ENCODE assay signal across 3 cellular contexts in genomic region chr2:26613241-26614204, GRCh38.
A peak's percentile ranks its signal among the peaks of the same experiment; 100 is the strongest.
TF ChIP-seq lines count a peak whose summit lies in the region.

No MANE protein-coding gene starts in this region.

TF ChIP-seq in liver, 16 proteins besides CTCF, POLR2A, EP300 and RAD21:
- no peak for TF ChIP-seq ATF3 (IDR thresholded peaks at IDR 0.05)
- TF ChIP-seq HNF4A (conservative IDR thresholded peaks at IDR 0.05) = no peak
- no peak for TF ChIP-seq EGR1 (IDR thresholded peaks at IDR 0.05; ENCODE audit: low read depth in 2 of 2)
- no peak for TF ChIP-seq HNF4G (IDR thresholded peaks at IDR 0.05)
- no peak for TF ChIP-seq FOXA1 (IDR thresholded peaks at IDR 0.05)
- no peak for TF ChIP-seq TAF1 (conservative IDR thresholded peaks at IDR 0.05)
- no peak for TF ChIP-seq ZBTB33 (IDR thresholded peaks at IDR 0.05)
- TF ChIP-seq JUND (IDR thresholded peaks at IDR 0.05) = no peak
- peak; percentile 59 for TF ChIP-seq NR2F2 (IDR thresholded peaks at IDR 0.05)
- TF ChIP-seq FOXA2 (IDR thresholded peaks at IDR 0.05) = no peak
- TF ChIP-seq YY1 (IDR thresholded peaks at IDR 0.05) = no peak
- no peak for TF ChIP-seq GABPA (IDR thresholded peaks at IDR 0.05 in 1 of 2, conservative IDR thresholded peaks at IDR 0.05 in 1 of 2)
- TF ChIP-seq RXRA (IDR thresholded peaks at IDR 0.05) = peak; percentile 72 to 77
- TF ChIP-seq SP1 (IDR thresholded peaks at IDR 0.05) = peak; percentile 19

TF ChIP-seq in HepG2, 621 proteins besides CTCF, POLR2A, EP300 and RAD21:
- no peak for TF ChIP-seq SP4 (CRISPR knock-in tag; IDR thresholded peaks at IDR 0.05)
- TF ChIP-seq MIXL1 (CRISPR knock-in tag; IDR thresholded peaks at IDR 0.05) = no peak
- no peak for TF ChIP-seq KLF12 (CRISPR knock-in tag; IDR thresholded peaks at IDR 0.05; ENCODE audit: borderline replicate concordance)
- no peak for TF ChIP-seq ZBTB2 (CRISPR knock-in tag; IDR thresholded peaks at IDR 0.05; ENCODE audit: low read depth)
- no peak for TF ChIP-seq ZNF572 (CRISPR knock-in tag; IDR thresholded peaks at IDR 0.05)
- TF ChIP-seq HNF1B (CRISPR knock-in tag; IDR thresholded peaks at IDR 0.05) = no peak
- TF ChIP-seq NFKBIZ (CRISPR knock-in tag; IDR thresholded peaks at IDR 0.05) = no peak
- TF ChIP-seq ZNF446 (CRISPR knock-in tag; IDR thresholded peaks at IDR 0.05) = no peak
- no peak for TF ChIP-seq SP2 (CRISPR knock-in tag; IDR thresholded peaks at IDR 0.05)

TF ChIP-seq in H1, 55 proteins besides CTCF, POLR2A, EP300 and RAD21:
- TF ChIP-seq NRF1 (IDR thresholded peaks at IDR 0.05; ENCODE audit: low read depth, low read length) (no peak), NANOG (IDR thresholded peaks at IDR 0.05; ENCODE audit: insufficient read depth, low read depth, low read length, poor library complexity, severe bottlenecking) (no peak), SIN3A (conservative IDR thresholded peaks at IDR 0.05 in 1 of 2, IDR thresholded peaks at IDR 0.05 in 1 of 2; ENCODE audit: low read depth in 1 of 2, low read length in 2 of 2) (no peak), HDAC2 (IDR thresholded peaks at IDR 0.05; ENCODE audit: borderline replicate concordance in 1 of 2, low read depth in 2 of 2, low read length in 2 of 2) (no peak), CHD7 (IDR thresholded peaks at IDR 0.05; ENCODE audit: insufficient replicate concordance, low read length) (no peak), SAP30 (IDR thresholded peaks at IDR 0.05; ENCODE audit: insufficient read depth, insufficient replicate concordance, low read length) (no peak)
